Comparison of ENCODE assay signal across 8 cellular contexts in the genomic region with DNA sequence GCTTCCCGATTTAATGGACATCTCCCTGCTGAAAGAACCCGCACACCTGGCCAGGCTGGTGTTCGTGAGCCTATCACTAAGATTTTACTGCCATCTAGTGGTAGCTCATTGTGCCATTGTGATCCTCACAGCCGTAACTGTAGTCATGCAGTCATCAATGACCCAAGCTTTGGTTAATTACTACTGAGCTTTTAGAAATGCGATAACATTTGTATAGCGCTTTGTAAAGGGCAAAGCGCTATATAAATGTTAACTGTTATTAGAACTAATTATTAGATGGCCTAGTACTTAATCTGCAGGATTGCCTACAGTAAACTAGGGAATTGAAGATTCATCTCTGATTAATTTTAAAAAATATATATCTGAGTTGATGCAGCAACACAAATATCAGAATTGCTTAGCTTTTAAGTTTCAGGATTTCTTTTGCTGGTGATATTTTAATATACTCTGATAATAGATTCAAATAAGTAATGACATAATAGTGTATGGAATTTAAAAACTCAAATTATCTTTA.
DNase-seq lines count a peak whose midpoint lies in the region; ATAC-seq, FAIRE-seq and TF ChIP-seq lines count a peak whose summit lies in the region.

No MANE protein-coding gene starts in this region.

- H2BK20ac ChIP-seq in H1 (ENCODE audit: low read length): no peak overlapping the region

- H3K14ac ChIP-seq in H1 (ENCODE audit: insufficient read length): no peak overlapping the region

- no peak overlapping the region for H4K5ac ChIP-seq in H1 (ENCODE audit: insufficient read length, low read depth, low read length)

- DNase-seq in COR-L47 (lab: John Stamatoyannopoulos, UW) (peak; percentile 79), NCI-H524 (lab: John Stamatoyannopoulos, UW) (peak; percentile 15 to 83), H1 (ENCODE audit: low read depth in 1 of 2, low spot score in 2 of 2) (peak; percentile 29 to 57), middle frontal gyrus (ENCODE audit: extremely low spot score, low spot score) (peak; percentile 68)
- peak; percentile 60 for DNase-seq in activated CD4-positive, alpha-beta memory T cell treated with anti-CD3 and anti-CD28 coated beads for 36 hours

- H3K27ac ChIP-seq in H1 (ENCODE audit: low read depth, low read length): no peak overlapping the region

- H3K79me1 ChIP-seq in H1 (ENCODE audit: low read depth, low read length): no peaks in the 10 kb centered on the region

- peak; percentile 97 to 98 for TF ChIP-seq RAD21 in H1 (IDR thresholded peaks at IDR 0.05 in 1 of 2, conservative IDR thresholded peaks at IDR 0.05 in 1 of 2; ENCODE audit: low read depth in 2 of 2, low read length in 2 of 2)

- H2BK12ac ChIP-seq in H1 (ENCODE audit: low read depth, low read length): no peak overlapping the region

- H3K27me3 ChIP-seq in H1 (replicated peaks in 1 of 4; ENCODE audit: control insufficient read depth in 3 of 4, extremely low read depth in 1 of 4, insufficient read depth in 3 of 4, low read length in 3 of 4): no peaks in the 10 kb centered on the region

- H3K9ac ChIP-seq in H1 (replicated peaks in 1 of 4; ENCODE audit: extremely low read depth in 1 of 4, low read depth in 3 of 4, low read length in 3 of 4): no peak overlapping the region

- no peak overlapping the region for H2BK5ac ChIP-seq in H1 (ENCODE audit: low read depth, low read length)

- H3K27ac Mint-ChIP-seq in activated CD4-positive, alpha-beta memory T cell treated with anti-CD3 and anti-CD28 coated beads for 36 hours: no peak overlapping the region
- H3K27ac Mint-ChIP-seq in stimulated activated memory B cell treated with anti-CD40 and anti-IgM and Interleukin-4, amounts not matched to agents 10 μg/mL and 1 μg/mL and 100 μg/mL, for 72 hours: no peak overlapping the region

- H2BK120ac ChIP-seq in H1 (replicated peaks; ENCODE audit: low read depth, low read length): no peak overlapping the region

- ATAC-seq in GM19463 (IDR thresholded peaks at IDR 0.05; ENCODE audit: unreplicated experiment) (peak; percentile 99), HG03520 (IDR thresholded peaks at IDR 0.05; ENCODE audit: unreplicated experiment) (peak; percentile 95)
- ATAC-seq in stimulated activated memory B cell treated with anti-CD40 and anti-IgM and Interleukin-4, amounts not matched to agents 10 μg/mL and 1 μg/mL and 100 μg/mL, for 72 hours: peak; percentile 87

- H3K36me3 ChIP-seq in H1 (ENCODE audit: control insufficient read depth in 2 of 4, insufficient read depth in 4 of 4, low read length in 3 of 4): peaks cover 0 to 1% (median 0%) of the 10 kb centered on the region in 4 experiments; a peak in 1 of 8 replicates

- peaks cover 0 to 4% (median 2%) of the 10 kb centered on the region in 4 experiments; a peak in 3 of 7 replicates for H3K4me1 ChIP-seq in H1 (replicated peaks in 1 of 4; ENCODE audit: control insufficient read depth in 3 of 4, insufficient read depth in 4 of 4, low read length in 3 of 4)

- no peaks in the 10 kb centered on the region for H3K79me2 ChIP-seq in H1 (ENCODE audit: control insufficient read depth in 1 of 2, insufficient read depth in 2 of 2, low read length in 2 of 2)

- H3K18ac ChIP-seq in H1 (ENCODE audit: extremely low read depth, low read length): no peak overlapping the region

- CTCF ChIA-PET in activated CD4-positive, alpha-beta memory T cell treated with anti-CD3 and anti-CD28 coated beads for 36 hours (lab: Charles Lee): interaction anchor here (0.5 to 6.9 kb wide), 47 partner anchors 10 to 1476 kb away, joined by 3 to 85 read pairs (median 4); partner anchors contain the start of gene FOCAD
- CTCF ChIA-PET in H1 (lab: Charles Lee; ENCODE audit: partially characterized antibody): interaction anchor here (0.5 to 5.3 kb wide), 35 partner anchors 10 to 1855 kb away, joined by 3 to 28 read pairs (median 3); partner anchors contain the start of gene MLLT3

- H3K4me2 ChIP-seq in H1 (ENCODE audit: insufficient read depth in 1 of 2, low read depth in 2 of 2, low read length in 2 of 2): no peak overlapping the region

- no peaks in the 10 kb centered on the region for H4K20me1 ChIP-seq in H1 (replicated peaks in 1 of 2; ENCODE audit: control insufficient read depth in 1 of 2, insufficient read depth in 2 of 2, low read length in 2 of 2)

- TF ChIP-seq CTCF in H1 (IDR thresholded peaks at IDR 0.05; ENCODE audit: control extremely low read depth in 1 of 3, insufficient read depth in 1 of 3, low read depth in 1 of 3, low read length in 3 of 3): peak; percentile 29 to 91 (median 81)

- H3K23me2 ChIP-seq in H1 (ENCODE audit: low read depth, low read length): no peaks in the 10 kb centered on the region

- H3K23ac ChIP-seq in H1 (ENCODE audit: insufficient read length): no peak overlapping the region

- no peak overlapping the region for H4K8ac ChIP-seq in H1 (ENCODE audit: extremely low read depth, insufficient read depth, low read length)

- no peak overlapping the region for H3K56ac ChIP-seq in H1 (replicated peaks; ENCODE audit: insufficient read length, low read depth, low read length)

- H3K27me3 Mint-ChIP-seq in activated CD4-positive, alpha-beta memory T cell treated with anti-CD3 and anti-CD28 coated beads for 36 hours: no peaks in the 10 kb centered on the region
- H3K27me3 Mint-ChIP-seq in stimulated activated memory B cell treated with anti-CD40 and anti-IgM and Interleukin-4, amounts not matched to agents 10 μg/mL and 1 μg/mL and 100 μg/mL, for 72 hours: no peaks in the 10 kb centered on the region

- no peak for TF ChIP-seq POLR2A in H1 (IDR thresholded peaks at IDR 0.05; ENCODE audit: control extremely low read depth in 1 of 2, low read depth in 2 of 2, low read length in 2 of 2)

- H4K91ac ChIP-seq in H1 (replicated peaks; ENCODE audit: insufficient read length, low read length): no peak overlapping the region

- no peak overlapping the region for H2AK5ac ChIP-seq in H1 (ENCODE audit: low read depth, low read length)

- POLR2A ChIA-PET in activated CD4-positive, alpha-beta memory T cell treated with anti-CD3 and anti-CD28 coated beads for 36 hours (lab: Charles Lee): no interaction called here
- POLR2A ChIA-PET in H1 (lab: Charles Lee; ENCODE audit: partially characterized antibody): interaction anchor here (1.5 kb wide), 1 partner anchor 282 kb away, joined by 3 read pairs; no protein-coding TSS in a partner anchor

- peaks cover 3% of the 10 kb centered on the region for H3K4me1 Mint-ChIP-seq in activated CD4-positive, alpha-beta memory T cell treated with anti-CD3 and anti-CD28 coated beads for 36 hours (ENCODE audit: low read depth)
- no peaks in the 10 kb centered on the region for H3K4me1 Mint-ChIP-seq in stimulated activated memory B cell treated with anti-CD40 and anti-IgM and Interleukin-4, amounts not matched to agents 10 μg/mL and 1 μg/mL and 100 μg/mL, for 72 hours

- H3K4me3 Mint-ChIP-seq in activated CD4-positive, alpha-beta memory T cell treated with anti-CD3 and anti-CD28 coated beads for 36 hours: no peak overlapping the region
- no peak overlapping the region for H3K4me3 Mint-ChIP-seq in stimulated activated memory B cell treated with anti-CD40 and anti-IgM and Interleukin-4, amounts not matched to agents 10 μg/mL and 1 μg/mL and 100 μg/mL, for 72 hours

- no peak for TF ChIP-seq EP300 in H1 (IDR thresholded peaks at IDR 0.05; ENCODE audit: borderline replicate concordance in 1 of 2, low read depth in 2 of 2, low read length in 2 of 2)

- WGBS in H1 (ENCODE audit: extremely low coverage in 1 of 2, insufficient coverage in 1 of 2, insufficient read length in 1 of 2, insufficient replicate concordance in 2 of 2, low coverage in 1 of 2, low lambda C conversion rate in 2 of 2, missing lambda C conversion rate in 1 of 2), 2 experiments: 10% methylated on average over 7 of the region's 7 CpGs; no CpG with 5 or more reads in 1 of the 2 experiments

- H3K9me3 ChIP-seq in H1 (ENCODE audit: insufficient read depth in 2 of 2, low read depth in 1 of 2, low read length in 1 of 2): no peaks in the 10 kb centered on the region

- H2BK15ac ChIP-seq in H1 (ENCODE audit: low read length): no peak overlapping the region

- no peak overlapping the region for H3K4me3 ChIP-seq in H1 (ENCODE audit: extremely low read depth in 1 of 4, insufficient read depth in 2 of 4, low read depth in 3 of 4, low read length in 4 of 4)

- H3K36me3 Mint-ChIP-seq in activated CD4-positive, alpha-beta memory T cell treated with anti-CD3 and anti-CD28 coated beads for 36 hours: peaks cover 3% of the 10 kb centered on the region
- peaks cover 7% of the 10 kb centered on the region for H3K36me3 Mint-ChIP-seq in stimulated activated memory B cell treated with anti-CD40 and anti-IgM and Interleukin-4, amounts not matched to agents 10 μg/mL and 1 μg/mL and 100 μg/mL, for 72 hours

- H3K9me3 Mint-ChIP-seq in activated CD4-positive, alpha-beta memory T cell treated with anti-CD3 and anti-CD28 coated beads for 36 hours: no peaks in the 10 kb centered on the region
- no peaks in the 10 kb centered on the region for H3K9me3 Mint-ChIP-seq in stimulated activated memory B cell treated with anti-CD40 and anti-IgM and Interleukin-4, amounts not matched to agents 10 μg/mL and 1 μg/mL and 100 μg/mL, for 72 hours

- intact Hi-C loops in activated CD4-positive, alpha-beta memory T cell treated with anti-CD3 and anti-CD28 coated beads for 36 hours (cut with micrococcal nuclease): loop anchor here (1.0 to 10.0 kb wide), 8 partner anchors 56 to 1446 kb away; no protein-coding TSS in a partner anchor

- no peak overlapping the region for H2AFZ ChIP-seq in H1 (ENCODE audit: low read length)

- no peak overlapping the region for H3K4ac ChIP-seq in H1 (replicated peaks; ENCODE audit: insufficient read length, low read depth, low read length)

- peak; percentile 98 for FAIRE-seq in H1 (lab: Jason Lieb, UNC)

TF ChIP-seq in H1, 55 proteins besides CTCF, POLR2A, EP300 and RAD21:
- TF ChIP-seq SP4 (IDR thresholded peaks at IDR 0.05; ENCODE audit: low read length) (no peak), CREB1 (IDR thresholded peaks at IDR 0.05) (0 out of 2 replicates have a peak, but pooled peaks have one; percentile 26), SIX5 (IDR thresholded peaks at IDR 0.05; ENCODE audit: low read depth, low read length) (no peak), HDAC2 (IDR thresholded peaks at IDR 0.05; ENCODE audit: borderline replicate concordance in 1 of 2, low read depth in 2 of 2, low read length in 2 of 2) (no peak), MAFK (IDR thresholded peaks at IDR 0.05; ENCODE audit: low read depth, low read length) (no peak), YY1 (IDR thresholded peaks at IDR 0.05; ENCODE audit: low read depth, low read length) (0 out of 2 replicates have a peak, but pooled peaks have one; percentile 31), TCF12 (IDR thresholded peaks at IDR 0.05; ENCODE audit: low read depth, low read length) (peak; percentile 87; the same call in 1 of the 2 replicates)
